8 cellular contexts compared by ENCODE assay signal in genomic region chr3:185152433-185153169, GRCh38. TPM values are rescaled to one million over a fixed set of nuclear protein-coding genes. Genes with fewer than 3 reads are reported as not detected.
DNase-seq lines count a peak whose midpoint lies in the region; ATAC-seq and TF ChIP-seq lines count a peak whose summit lies in the region.

A gene with protein sequence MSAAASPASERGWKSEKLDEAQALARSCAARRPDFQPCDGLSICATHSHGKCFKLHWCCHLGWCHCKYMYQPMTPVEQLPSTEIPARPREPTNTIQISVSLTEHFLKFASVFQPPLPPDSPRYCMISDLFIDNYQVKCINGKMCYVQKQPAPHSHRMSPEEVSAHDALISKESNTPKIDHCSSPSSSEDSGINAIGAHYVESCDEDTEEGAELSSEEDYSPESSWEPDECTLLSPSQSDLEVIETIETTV (minus strand): TSS chr3:185153060. CDS start chr3:185152823, 237 bp downstream.

- TF ChIP-seq CTCF in CD14-positive monocyte (IDR thresholded peaks at IDR 0.05) (no peak), foreskin keratinocyte (conservative IDR thresholded peaks at IDR 0.05) (no peak), natural killer cell (IDR thresholded peaks at IDR 0.05) (no peak)

- H3K4me1 ChIP-seq in foreskin keratinocyte (no peaks in the 10 kb centered on the region), urinary bladder (ENCODE audit: insufficient read depth) (no peaks in the 10 kb centered on the region)

- H3K9me3 Mint-ChIP-seq in CD14-positive monocyte, result peaks cover 0 to 7% (median 4%) of the 10 kb centered on the region in 7 donors
- H3K9me3 Mint-ChIP-seq in activated T-helper 17 cell treated with anti-CD3 and anti-CD28 coated beads, Interleukin-2, amount 50 U/mL, for 72 hours, result no peaks in the 10 kb centered on the region
- H3K9me3 Mint-ChIP-seq in natural killer cell, result no peaks in the 10 kb centered on the region

- peak; percentile 67 for ATAC-seq in GM18873 (IDR thresholded peaks at IDR 0.05; ENCODE audit: low FRiP score, unreplicated experiment)
- peak; percentile 57 for ATAC-seq in activated T-helper 17 cell treated with anti-CD3 and anti-CD28 coated beads, Interleukin-2, amount 50 U/mL, for 72 hours (replicated peaks)
- peak; percentile 69 for ATAC-seq in foreskin keratinocyte
- ATAC-seq in natural killer cell, result peak; percentile 49 to 70 (median 50)
- no peak for ATAC-seq in HG03565 (IDR thresholded peaks at IDR 0.05; ENCODE audit: unreplicated experiment)

- under 1% methylated on average over 110 of the region's 110 CpGs for WGBS in urinary bladder

- H3K27ac ChIP-seq in foreskin keratinocyte (no peak within 1 kb of the TSS), urinary bladder (ENCODE audit: low read depth) (peak within 1 kb of the TSS; percentile 30)

- peak within 1 kb of the TSS; percentile 60 for H3K4me3 ChIP-seq in urinary bladder (ENCODE audit: low read depth, low read length)

- DNase-seq in CD14-positive monocyte (ENCODE audit: low spot score) (no peak), NCI-H128 (lab: John Stamatoyannopoulos, UW; ENCODE audit: unreplicated experiment) (peak; percentile 36), foreskin keratinocyte (peak in 1 of 2 donors; percentile 6), natural killer cell (peak; percentile 16)

- intact Hi-C loops in CD14-positive monocyte (cut with micrococcal nuclease), result no loop called here
- intact Hi-C loops in natural killer cell (cut with micrococcal nuclease), result no loop called here

- peak within 1 kb of the TSS; percentile 92 to 93 for H3K4me3 Mint-ChIP-seq in CD14-positive monocyte
- H3K4me3 Mint-ChIP-seq in activated T-helper 17 cell treated with anti-CD3 and anti-CD28 coated beads, Interleukin-2, amount 50 U/mL, for 72 hours, result no peak within 1 kb of the TSS
- H3K4me3 Mint-ChIP-seq in natural killer cell, result peak within 1 kb of the TSS; percentile 88

- peaks cover 36 to 49% (median 40%) of the 10 kb centered on the region in 3 donors for H3K27me3 Mint-ChIP-seq in CD14-positive monocyte (ENCODE audit: low read depth in 3 of 3)
- H3K27me3 Mint-ChIP-seq in activated T-helper 17 cell treated with anti-CD3 and anti-CD28 coated beads, Interleukin-2, amount 50 U/mL, for 72 hours, result peaks cover 31% of the 10 kb centered on the region
- peaks cover 26 to 38% of the 10 kb centered on the region in 2 donors for H3K27me3 Mint-ChIP-seq in natural killer cell (ENCODE audit: low read depth in 2 of 2)

- H3K27me3 ChIP-seq in foreskin keratinocyte, result peaks cover 100% of the 10 kb centered on the region

- no peaks in the 10 kb centered on the region for H3K36me3 ChIP-seq in urinary bladder (ENCODE audit: insufficient read depth)

- H3K27ac Mint-ChIP-seq in CD14-positive monocyte, result no peak within 1 kb of the TSS
- H3K27ac Mint-ChIP-seq in activated T-helper 17 cell treated with anti-CD3 and anti-CD28 coated beads, Interleukin-2, amount 50 U/mL, for 72 hours, result no peak within 1 kb of the TSS
- H3K27ac Mint-ChIP-seq in natural killer cell, result peak within 1 kb of the TSS in 1 of 2 donors; percentile 68

- H3K4me1 Mint-ChIP-seq in CD14-positive monocyte (peaks cover 8% of the 10 kb centered on the region), natural killer cell (peaks cover 0 to 4% of the 10 kb centered on the region in 2 donors)
- no peaks in the 10 kb centered on the region for H3K4me1 Mint-ChIP-seq in activated T-helper 17 cell treated with anti-CD3 and anti-CD28 coated beads, Interleukin-2, amount 50 U/mL, for 72 hours

- H3K36me3 Mint-ChIP-seq in CD14-positive monocyte (peaks cover 3 to 4% of the 10 kb centered on the region in 2 donors), natural killer cell (no peaks in the 10 kb centered on the region)
- H3K36me3 Mint-ChIP-seq in activated T-helper 17 cell treated with anti-CD3 and anti-CD28 coated beads, Interleukin-2, amount 50 U/mL, for 72 hours (ENCODE audit: low read depth), result no peaks in the 10 kb centered on the region

RNA-seq across cellular contexts. Expression of the gene that starts here (rescaled TPM):
- polyA plus RNA-seq in CD14-positive monocyte, result under 1 TPM in 1 of 2 donors, not detected in 1; 0.08 TPM
- under 1 TPM in 1 of 2 donors, not detected in 1; 0.04 TPM for total RNA-seq in activated T-helper 17 cell treated with anti-CD3 and anti-CD28 coated beads, Interleukin-2, amount 50 U/mL, for 72 hours
- under 0.01 TPM in 1 of 2 replicates, not detected in the other for total RNA-seq in foreskin keratinocyte
- not detected in 2 replicates for polyA plus RNA-seq in foreskin keratinocyte
- under 1 TPM; 0.05 to 0.07 (median 0.05) TPM for total RNA-seq in natural killer cell
- 29.9 TPM for total RNA-seq in urinary bladder
- 13.6 TPM for polyA plus RNA-seq in urinary bladder

Comparison
In these comparisons a context has a peak if more than half of its experiments do, and no peak if none do; other contexts are left out.
1. RNA of the gene that starts here (total RNA-seq): 29.9 TPM in urinary bladder (single experiment); 0.05 to 0.07 TPM in natural killer cell, 0.04 TPM in activated T-helper 17 cell treated with anti-CD3 and anti-CD28 coated beads, Interleukin-2, amount 50 U/mL, for 72 hours and under 0.01 TPM in foreskin keratinocyte; every median in the first group is over 10 times any median in the second.
2. RNA of the gene that starts here (polyA plus RNA-seq): 13.6 TPM in urinary bladder (single experiment); 0.08 TPM in CD14-positive monocyte and not detected in foreskin keratinocyte; every median in the first group is over 10 times any median in the second.
3. Peak in ATAC-seq in activated T-helper 17 cell treated with anti-CD3 and anti-CD28 coated beads, Interleukin-2, amount 50 U/mL, for 72 hours; RNA of the gene not detected or under 1 TPM.
4. Peak in ATAC-seq in foreskin keratinocyte; RNA of the gene not detected or under 1 TPM.
5. Peak in DNase-seq and ATAC-seq in natural killer cell; RNA of the gene not detected or under 1 TPM.